In genomic region chrX:119466970-119467369, GRCh38 we compare ENCODE assay signal across 19 cellular contexts. TPM values are rescaled to one million over a fixed set of nuclear protein-coding genes. Genes with fewer than 3 reads are reported as not detected.
DNase-seq lines count a peak whose midpoint lies in the region; ATAC-seq and TF ChIP-seq lines count a peak whose summit lies in the region.
"Had no signal": no experiment of that assay in that cellular context is flagged by ENCODE, and none has a peak within 500 bp of the region (broad histone marks: within the 10 kb centered on the region; RNA-seq: fewer than 3 reads in every experiment).

No MANE protein-coding gene starts in this region.

- ATAC-seq in T-helper 17 cell (no peak), GM18873 (IDR thresholded peaks at IDR 0.05; ENCODE audit: low FRiP score, unreplicated experiment) (no peak), HG03460 (IDR thresholded peaks at IDR 0.05; ENCODE audit: unreplicated experiment) (no peak)

- no peak for DNase-seq in activated CD4-positive, alpha-beta T cell treated with anti-CD3 and anti-CD28 coated beads, Interleukin-2, amount 10 ng/mL, durations not matched to agents 7 days and 5 days
- no peak for DNase-seq in activated CD4-positive, alpha-beta T cell treated with anti-CD3 and anti-CD28 coated beads, Interleukin-2, amount 50 U/mL, for 1 hour
- no peak for DNase-seq in T-helper 17 cell
- DNase-seq in effector memory CD4-positive, alpha-beta T cell: no peak
- DNase-seq: DND-41, H9, Karpas-422, NCI-H1048, NCI-H1436, NCI-H1930, NCI-H226, NCI-H526, SJCRH30 had no signal

- POLR2A ChIA-PET in activated CD4-positive, alpha-beta T cell treated with anti-CD3 and anti-CD28 coated beads, Interleukin-2, amount 10 ng/mL, durations not matched to agents 7 days and 5 days (lab: Charles Lee): no interaction called here

- no peaks in the 10 kb centered on the region for H3K27me3 ChIP-seq in effector memory CD4-positive, alpha-beta T cell (replicated peaks; ENCODE audit: control insufficient read depth, insufficient read depth, low read length, poor library complexity, severe bottlenecking)
- H3K27me3 ChIP-seq: BLaER1 had no signal

- H3K9me3 ChIP-seq in T-helper 17 cell (ENCODE audit: control insufficient read depth, low read length, poor library complexity, severe bottlenecking): no peaks in the 10 kb centered on the region
- no peaks in the 10 kb centered on the region for H3K9me3 ChIP-seq in effector memory CD4-positive, alpha-beta T cell (ENCODE audit: control insufficient read depth, low read length)
- H3K9me3 ChIP-seq: SJCRH30 had no signal

- H3K36me3 ChIP-seq in effector memory CD4-positive, alpha-beta T cell (ENCODE audit: control insufficient read depth, insufficient read depth, low read length): peaks cover 11% of the 10 kb centered on the region

- H3K27ac ChIP-seq in effector memory CD4-positive, alpha-beta T cell (ENCODE audit: insufficient read depth, low read length, poor library complexity, severe bottlenecking): no peak overlapping the region
- H3K27ac ChIP-seq: BLaER1, HL-60, SJCRH30 had no signal

- no peaks in the 10 kb centered on the region for H3K9me3 Mint-ChIP-seq in activated CD4-positive, alpha-beta T cell treated with anti-CD3 and anti-CD28 coated beads, Interleukin-2, amount 10 ng/mL, durations not matched to agents 7 days and 5 days
- peaks cover 3% of the 10 kb centered on the region for H3K9me3 Mint-ChIP-seq in nephron
- H3K9me3 Mint-ChIP-seq: IgD-negative memory B cell had no signal

- no peak for TF ChIP-seq CTCF in nephron (IDR thresholded peaks at IDR 0.05; ENCODE audit: unreplicated experiment in 3 of 3)

- CTCF ChIA-PET in activated CD4-positive, alpha-beta T cell treated with anti-CD3 and anti-CD28 coated beads, Interleukin-2, amount 10 ng/mL, durations not matched to agents 7 days and 5 days (lab: Charles Lee): interaction anchor here (0.8 to 1.2 kb wide), 2 partner anchors 11 to 403 kb away, joined by 3 to 4 read pairs; no protein-coding TSS in a partner anchor

- H3K4me1 Mint-ChIP-seq in activated CD4-positive, alpha-beta T cell treated with anti-CD3 and anti-CD28 coated beads, Interleukin-2, amount 10 ng/mL, durations not matched to agents 7 days and 5 days: peaks cover 22% of the 10 kb centered on the region
- no peaks in the 10 kb centered on the region for H3K4me1 Mint-ChIP-seq in T-helper 17 cell
- no peaks in the 10 kb centered on the region for H3K4me1 Mint-ChIP-seq in nephron
- H3K4me1 Mint-ChIP-seq: H9 had no signal

- H3K27ac Mint-ChIP-seq in activated CD4-positive, alpha-beta T cell treated with anti-CD3 and anti-CD28 coated beads, Interleukin-2, amount 10 ng/mL, durations not matched to agents 7 days and 5 days: peak overlapping the region; percentile 62
- H3K27ac Mint-ChIP-seq in T-helper 17 cell (no peak overlapping the region), nephron (no peak overlapping the region)
- H3K27ac Mint-ChIP-seq: H9 had no signal

- H3K36me3 Mint-ChIP-seq in activated CD4-positive, alpha-beta T cell treated with anti-CD3 and anti-CD28 coated beads, Interleukin-2, amount 10 ng/mL, durations not matched to agents 7 days and 5 days (ENCODE audit: low read depth): peaks cover 23% of the 10 kb centered on the region
- no peaks in the 10 kb centered on the region for H3K36me3 Mint-ChIP-seq in T-helper 17 cell (ENCODE audit: low read depth)
- H3K36me3 Mint-ChIP-seq in nephron (ENCODE audit: low read depth): peaks cover 18% of the 10 kb centered on the region
- H3K36me3 Mint-ChIP-seq: IgD-negative memory B cell had no signal

- no peak overlapping the region for H3K4me3 Mint-ChIP-seq in activated CD4-positive, alpha-beta T cell treated with anti-CD3 and anti-CD28 coated beads, Interleukin-2, amount 10 ng/mL, durations not matched to agents 7 days and 5 days
- H3K4me3 Mint-ChIP-seq in T-helper 17 cell (peak overlapping the region; percentile 41), nephron (peak overlapping the region; percentile 48 to 67 (median 62))

- H3K4me3 ChIP-seq in effector memory CD4-positive, alpha-beta T cell (ENCODE audit: insufficient read depth, low read depth, low read length, poor library complexity, severe bottlenecking): no peak overlapping the region
- H3K4me3 ChIP-seq: SJCRH30 had no signal

- H3K27me3 Mint-ChIP-seq in activated CD4-positive, alpha-beta T cell treated with anti-CD3 and anti-CD28 coated beads, Interleukin-2, amount 10 ng/mL, durations not matched to agents 7 days and 5 days: no peaks in the 10 kb centered on the region
- H3K27me3 Mint-ChIP-seq in T-helper 17 cell (no peaks in the 10 kb centered on the region), nephron (ENCODE audit: low read depth) (no peaks in the 10 kb centered on the region)
- H3K27me3 Mint-ChIP-seq: IgD-negative memory B cell had no signal

- peaks cover 9% of the 10 kb centered on the region for H3K4me1 ChIP-seq in effector memory CD4-positive, alpha-beta T cell (ENCODE audit: control insufficient read depth, insufficient read depth, low read length, poor library complexity, severe bottlenecking)
- H3K4me1 ChIP-seq: SJCRH30 had no signal

RNA-seq across cellular contexts. Expression of gene SLC25A5, which starts 1.3 kb away (rescaled TPM):
- 100 to 1,000 TPM; 425 to 426 TPM for total RNA-seq in activated CD4-positive, alpha-beta T cell treated with anti-CD3 and anti-CD28 coated beads, Interleukin-2, amount 10 ng/mL, durations not matched to agents 7 days and 5 days
- total RNA-seq in T-helper 17 cell: 100 to 1,000 TPM; 153 to 157 TPM
